1 cellular context compared by ENCODE assay signal in the genomic region with DNA sequence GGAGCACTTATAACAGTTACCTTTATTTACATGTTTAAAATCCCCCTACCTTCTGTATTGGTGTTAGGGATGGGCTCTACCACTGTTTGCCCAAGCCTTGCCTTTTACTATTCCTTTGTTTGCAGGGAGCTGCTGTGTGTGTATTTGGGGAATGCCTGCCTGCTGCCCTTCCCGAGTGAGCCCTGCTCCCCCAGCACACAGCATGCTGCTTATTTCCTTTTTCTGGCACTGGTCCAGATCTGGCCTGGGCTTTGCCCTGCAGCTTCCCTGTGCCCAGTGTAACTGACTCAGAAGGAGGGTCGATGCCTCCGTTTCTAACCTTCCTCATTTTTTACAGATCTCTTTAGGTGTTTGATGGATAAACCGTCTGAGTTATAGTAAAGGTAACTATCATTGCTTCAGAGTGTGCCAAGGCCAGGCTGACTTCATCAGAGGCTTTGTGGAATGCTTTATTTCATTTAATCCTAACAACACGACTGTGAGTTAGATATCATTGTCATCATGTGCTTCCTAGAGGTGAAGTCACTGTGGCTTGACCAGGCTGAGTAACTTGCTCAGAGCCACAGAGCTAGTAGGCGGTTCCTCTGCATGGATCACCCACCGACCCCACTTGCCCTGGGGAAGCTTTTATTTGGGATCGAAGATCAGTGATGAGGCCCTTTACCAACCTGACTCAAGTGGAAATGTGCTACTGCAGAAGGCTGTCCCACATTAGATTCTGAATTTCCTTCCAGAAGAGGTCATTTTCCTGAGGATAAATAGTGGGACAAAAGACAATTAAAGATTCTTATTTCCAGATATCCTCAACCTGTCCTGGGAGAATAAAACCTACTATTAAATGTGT.
TF ChIP-seq lines count a peak whose summit lies in the region.

No MANE protein-coding gene starts in this region.

TF ChIP-seq in H1, 55 proteins besides CTCF, POLR2A, EP300 and RAD21 (continued from another document):
- TF ChIP-seq TEAD4 (IDR thresholded peaks at IDR 0.05; ENCODE audit: low read depth, low read length): no peak
- no peak for TF ChIP-seq GABPA (IDR thresholded peaks at IDR 0.05; ENCODE audit: borderline replicate concordance, insufficient read depth, low read length)
- no peak for TF ChIP-seq KDM4A (IDR thresholded peaks at IDR 0.05; ENCODE audit: low read depth, low read length, severe bottlenecking)
